8 cellular contexts compared by ENCODE assay signal in genomic region chr15:94230436-94230885, GRCh38. TPM values are rescaled to one million over a fixed set of nuclear protein-coding genes. Genes with fewer than 3 reads are reported as not detected.
DNase-seq lines count a peak whose midpoint lies in the region; ATAC-seq and TF ChIP-seq lines count a peak whose summit lies in the region.

No MANE protein-coding gene starts in this region.

- H4K5ac ChIP-seq in mesendoderm (ENCODE audit: low read length), result no peak overlapping the region

- H3K36me3 ChIP-seq in heart left ventricle (no peaks in the 10 kb centered on the region), mesendoderm (ENCODE audit: control insufficient read depth, insufficient read depth, low read length) (no peaks in the 10 kb centered on the region), vagina (no peaks in the 10 kb centered on the region)

- H3K18ac ChIP-seq in mesendoderm (ENCODE audit: low read length), result no peak overlapping the region

- H3K23ac ChIP-seq in mesendoderm (ENCODE audit: low read length), result no peak overlapping the region

- no peaks in the 10 kb centered on the region for H3K9me3 ChIP-seq in heart left ventricle
- no peaks in the 10 kb centered on the region for H3K9me3 ChIP-seq in vagina

- peak overlapping the region; percentile 6 for H3K4me2 ChIP-seq in mesendoderm (ENCODE audit: low read length)

- TF ChIP-seq POLR2A in heart left ventricle (IDR thresholded peaks at IDR 0.05), result no peak
- no peak for TF ChIP-seq POLR2A in vagina (IDR thresholded peaks at IDR 0.05)

- no peak overlapping the region for H2BK120ac ChIP-seq in mesendoderm (ENCODE audit: low read depth, low read length)

- H3K4me1 ChIP-seq in heart left ventricle (peaks cover 0 to 54% (median 7%) of the 10 kb centered on the region in 12 donors), mesendoderm (ENCODE audit: control insufficient read depth, low read depth, low read length) (no peaks in the 10 kb centered on the region), vagina (peaks cover 26% of the 10 kb centered on the region)

- peaks cover 0 to 55% (median 16%) of the 10 kb centered on the region in 9 donors for H3K27me3 ChIP-seq in heart left ventricle
- H3K27me3 ChIP-seq in mesendoderm (ENCODE audit: insufficient read depth, low read length, poor library complexity), result peaks cover 2% of the 10 kb centered on the region
- H3K27me3 ChIP-seq in vagina, result no peaks in the 10 kb centered on the region

- H3K9ac ChIP-seq in mesendoderm (ENCODE audit: low read length), result no peak overlapping the region

- H4K8ac ChIP-seq in mesendoderm (ENCODE audit: low read depth, low read length), result no peak overlapping the region

- no peaks in the 10 kb centered on the region for H3K79me1 ChIP-seq in mesendoderm (ENCODE audit: low read length)

- H2AK5ac ChIP-seq in mesendoderm (ENCODE audit: low read length), result no peak overlapping the region

- peak overlapping the region in 11 of 12 donors; percentile 25 to 70 (median 56) for H3K4me3 ChIP-seq in heart left ventricle
- H3K4me3 ChIP-seq in cardiac fibroblast (replicated peaks in 1 of 2; ENCODE audit: low read depth in 2 of 2, low read length in 2 of 2), result peak overlapping the region; percentile 20 to 52
- H3K4me3 ChIP-seq in mesendoderm (ENCODE audit: low read length), result no peak overlapping the region
- peak overlapping the region; percentile 69 to 71 for H3K4me3 ChIP-seq in vagina

- ATAC-seq in heart left ventricle (no peak), esophagus mucosa (no peak)

- no peak overlapping the region for H2BK5ac ChIP-seq in mesendoderm (ENCODE audit: low read length)

- H3K27ac ChIP-seq in heart left ventricle (peak overlapping the region in 2 of 12 donors; percentile 68 to 81), mesendoderm (ENCODE audit: low read depth, low read length) (no peak overlapping the region), vagina (peak overlapping the region; percentile 73)

- no peaks in the 10 kb centered on the region for H3K79me2 ChIP-seq in mesendoderm (ENCODE audit: control insufficient read depth, insufficient read depth, low read length)

- TF ChIP-seq CTCF in heart left ventricle (IDR thresholded peaks at IDR 0.05) (no peak), cardiac fibroblast (IDR thresholded peaks at IDR 0.05; ENCODE audit: low read depth, low read length) (no peak), vagina (IDR thresholded peaks at IDR 0.05) (no peak), GM13977 (IDR thresholded peaks at IDR 0.05; ENCODE audit: extremely low read depth, insufficient read depth, missing control alignments) (no peak)

- no peak overlapping the region for H3K56ac ChIP-seq in mesendoderm (ENCODE audit: low read length)

- WGBS in heart left ventricle, 4 donors, result 30 to 34% (median 31%) methylated on average over 11 of the region's 11 CpGs
- no CpG with 5 or more reads among the region's 11 CpGs for WGBS in mesendoderm (ENCODE audit: extremely low coverage, insufficient coverage, low lambda C conversion rate)

- H3K4ac ChIP-seq in mesendoderm (ENCODE audit: low read depth, low read length), result no peak overlapping the region

- in situ Hi-C loops in GM13977 (cut with MboI; ENCODE audit: low pct_unique_long_range_greater_than_20kb, low sequenced_read_pairs, unreplicated experiment), result no loop called here

- H2BK15ac ChIP-seq in mesendoderm (replicated peaks; ENCODE audit: low read depth), result no peak overlapping the region

- intact Hi-C loops in heart left ventricle (cut with DNase I), result loop anchor here in 1 of 10 donors (10.0 kb wide), 1 partner anchor 84 kb away; no protein-coding TSS in a partner anchor
- intact Hi-C loops in cardiac septum (cut with DNase I), result no loop called here
- intact Hi-C loops in vagina (cut with DNase I), result no loop called here

- DNase-seq in heart left ventricle (no peak), cardiac septum (ENCODE audit: low spot score) (no peak), cardiac fibroblast (ENCODE audit: low read depth in 2 of 2) (peak in 1 of 2 donors; percentile 3), mesendoderm (no peak), vagina (ENCODE audit: extremely low spot score in 2 of 2) (no peak), GM13977 (ENCODE audit: low spot score) (no peak), putamen (ENCODE audit: low spot score) (no peak)

RNA-seq across cellular contexts. Expression of gene MCTP2, which starts 0.9 kb away (rescaled TPM):
- total RNA-seq in heart left ventricle (10 to 100 TPM in 1 of 9 donors, 1 to 10 TPM in 5, under 1 TPM in 3; 0.35 to 12.1 (median 6.3) TPM), cardiac septum (1.5 TPM), vagina (21.1 TPM), esophagus mucosa (14.6 TPM)
- polyA plus RNA-seq in heart left ventricle, result 1 to 10 TPM in 1 of 2 donors, under 1 TPM in 1; 0.57 to 1.1 TPM
- polyA plus RNA-seq in mesendoderm (2013, experiment 1 of 2), result 1.4 TPM
- polyA plus RNA-seq in mesendoderm (2013, experiment 2 of 2), result 1.5 TPM
